In the genomic region with DNA sequence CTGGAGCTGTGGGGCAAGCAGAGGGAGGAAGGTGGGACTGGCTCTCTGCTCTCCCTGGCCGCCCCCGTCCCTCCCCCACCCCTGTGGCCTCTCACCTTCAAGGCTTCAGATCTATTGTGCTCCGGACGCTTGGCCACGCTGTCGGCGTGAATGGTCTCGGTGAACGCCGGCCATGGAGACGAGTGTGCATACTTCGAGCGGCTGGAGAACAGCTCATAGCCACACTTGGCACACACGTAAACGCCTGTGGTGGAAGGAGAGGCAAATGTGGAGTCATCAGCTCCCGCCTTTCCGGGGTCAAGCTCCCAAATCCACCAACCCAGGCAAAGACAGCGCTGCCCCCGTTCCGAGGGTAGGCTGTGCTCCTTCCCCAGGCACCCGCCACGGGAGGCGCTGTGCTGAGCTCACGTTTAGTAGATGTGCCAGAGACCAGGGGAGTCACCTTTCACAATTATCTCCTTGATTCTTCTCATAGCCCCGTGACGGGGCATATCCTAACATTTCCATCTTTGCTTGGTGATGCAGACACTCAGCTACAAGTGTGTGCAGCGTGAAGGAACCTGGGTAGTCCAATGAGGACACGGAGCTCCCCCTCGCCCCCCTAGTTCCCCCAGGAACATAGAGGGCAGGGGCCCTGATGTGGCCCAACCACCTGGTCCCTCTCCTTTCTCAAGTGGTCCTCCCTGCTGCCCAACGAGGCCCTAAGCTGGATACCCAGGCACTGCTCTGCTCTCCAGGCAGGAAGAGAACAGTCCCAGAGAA, we compare ENCODE assay signal across 1 cellular context.
TF ChIP-seq lines count a peak whose summit lies in the region.

No MANE protein-coding gene starts in this region.

TF ChIP-seq in HEK293, 187 proteins besides CTCF, POLR2A, EP300 and RAD21 (continued from another document and continues in another):
- TF ChIP-seq PRDM10 (tag by site-specific recombination; IDR thresholded peaks at IDR 0.05): peak; percentile 98
- TF ChIP-seq ZSCAN18 (tag by site-specific recombination; IDR thresholded peaks at IDR 0.05): no peak
- peak; percentile 38 for TF ChIP-seq ZNF654 (tag by site-specific recombination; IDR thresholded peaks at IDR 0.05; ENCODE audit: low read depth)
- no peak for TF ChIP-seq ZNF239 (tag by site-specific recombination; IDR thresholded peaks at IDR 0.05)
- TF ChIP-seq, protein P1, sequence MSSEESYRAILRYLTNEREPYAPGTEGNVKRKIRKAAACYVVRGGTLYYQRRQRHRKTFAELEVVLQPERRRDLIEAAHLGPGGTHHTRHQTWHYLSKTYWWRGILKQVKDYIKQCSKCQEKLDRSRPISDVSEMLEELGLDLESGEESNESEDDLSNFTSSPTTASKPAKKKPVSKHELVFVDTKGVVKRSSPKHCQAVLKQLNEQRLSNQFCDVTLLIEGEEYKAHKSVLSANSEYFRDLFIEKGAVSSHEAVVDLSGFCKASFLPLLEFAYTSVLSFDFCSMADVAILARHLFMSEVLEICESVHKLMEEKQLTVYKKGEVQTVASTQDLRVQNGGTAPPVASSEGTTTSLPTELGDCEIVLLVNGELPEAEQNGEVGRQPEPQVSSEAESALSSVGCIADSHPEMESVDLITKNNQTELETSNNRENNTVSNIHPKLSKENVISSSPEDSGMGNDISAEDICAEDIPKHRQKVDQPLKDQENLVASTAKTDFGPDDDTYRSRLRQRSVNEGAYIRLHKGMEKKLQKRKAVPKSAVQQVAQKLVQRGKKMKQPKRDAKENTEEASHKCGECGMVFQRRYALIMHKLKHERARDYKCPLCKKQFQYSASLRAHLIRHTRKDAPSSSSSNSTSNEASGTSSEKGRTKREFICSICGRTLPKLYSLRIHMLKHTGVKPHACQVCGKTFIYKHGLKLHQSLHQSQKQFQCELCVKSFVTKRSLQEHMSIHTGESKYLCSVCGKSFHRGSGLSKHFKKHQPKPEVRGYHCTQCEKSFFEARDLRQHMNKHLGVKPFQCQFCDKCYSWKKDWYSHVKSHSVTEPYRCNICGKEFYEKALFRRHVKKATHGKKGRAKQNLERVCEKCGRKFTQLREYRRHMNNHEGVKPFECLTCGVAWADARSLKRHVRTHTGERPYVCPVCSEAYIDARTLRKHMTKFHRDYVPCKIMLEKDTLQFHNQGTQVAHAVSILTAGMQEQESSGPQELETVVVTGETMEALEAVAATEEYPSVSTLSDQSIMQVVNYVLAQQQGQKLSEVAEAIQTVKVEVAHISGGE (tag by site-specific recombination; conservative IDR thresholded peaks at IDR 0.05; ENCODE audit: low read depth): no peak
- no peak for TF ChIP-seq ZNF561 (tag by site-specific recombination; IDR thresholded peaks at IDR 0.05; ENCODE audit: borderline replicate concordance)
- no peak for TF ChIP-seq ZNF670 (tag by site-specific recombination; IDR thresholded peaks at IDR 0.05; ENCODE audit: low read depth)
- no peak for TF ChIP-seq ZNF132 (tag by site-specific recombination; IDR thresholded peaks at IDR 0.05; ENCODE audit: borderline replicate concordance)
- TF ChIP-seq ZNF600 (tag by site-specific recombination; IDR thresholded peaks at IDR 0.05): peak; percentile 63
- no peak for TF ChIP-seq BCL6B (tag by site-specific recombination; IDR thresholded peaks at IDR 0.05)
- TF ChIP-seq, protein P2, sequence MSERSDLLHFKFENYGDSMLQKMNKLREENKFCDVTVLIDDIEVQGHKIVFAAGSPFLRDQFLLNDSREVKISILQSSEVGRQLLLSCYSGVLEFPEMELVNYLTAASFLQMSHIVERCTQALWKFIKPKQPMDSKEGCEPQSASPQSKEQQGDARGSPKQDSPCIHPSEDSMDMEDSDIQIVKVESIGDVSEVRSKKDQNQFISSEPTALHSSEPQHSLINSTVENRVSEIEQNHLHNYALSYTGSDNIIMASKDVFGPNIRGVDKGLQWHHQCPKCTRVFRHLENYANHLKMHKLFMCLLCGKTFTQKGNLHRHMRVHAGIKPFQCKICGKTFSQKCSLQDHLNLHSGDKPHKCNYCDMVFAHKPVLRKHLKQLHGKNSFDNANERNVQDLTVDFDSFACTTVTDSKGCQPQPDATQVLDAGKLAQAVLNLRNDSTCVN (tag by site-specific recombination; optimal IDR thresholded peaks at IDR 0.05): no peak
- TF ChIP-seq EGR2 (tag by site-specific recombination; IDR thresholded peaks at IDR 0.05; ENCODE audit: low read depth): peak; percentile 10; the same call in 1 of the 2 replicates
- TF ChIP-seq ZNF501 (tag by site-specific recombination; IDR thresholded peaks at IDR 0.05): no peak
- TF ChIP-seq ZNF549 (tag by site-specific recombination; IDR thresholded peaks at IDR 0.05): no peak
- TF ChIP-seq, protein P3, sequence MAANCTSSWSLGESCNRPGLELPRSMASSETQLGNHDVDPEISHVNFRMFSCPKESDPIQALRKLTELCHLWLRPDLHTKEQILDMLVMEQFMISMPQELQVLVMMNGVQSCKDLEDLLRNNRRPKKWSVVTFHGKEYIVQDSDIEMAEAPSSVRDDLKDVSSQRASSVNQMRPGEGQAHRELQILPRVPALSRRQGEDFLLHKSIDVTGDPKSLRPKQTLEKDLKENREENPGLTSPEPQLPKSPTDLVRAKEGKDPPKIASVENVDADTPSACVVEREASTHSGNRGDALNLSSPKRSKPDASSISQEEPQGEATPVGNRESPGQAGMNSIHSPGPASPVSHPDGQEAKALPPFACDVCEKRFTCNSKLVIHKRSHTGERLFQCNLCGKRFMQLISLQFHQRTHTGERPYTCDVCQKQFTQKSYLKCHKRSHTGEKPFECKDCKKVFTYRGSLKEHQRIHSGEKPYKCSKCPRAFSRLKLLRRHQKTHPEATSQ (tag by site-specific recombination; IDR thresholded peaks at IDR 0.05): no peak
- TF ChIP-seq ZNF473 (tag by site-specific recombination; IDR thresholded peaks at IDR 0.05): no peak
- TF ChIP-seq, protein P4, sequence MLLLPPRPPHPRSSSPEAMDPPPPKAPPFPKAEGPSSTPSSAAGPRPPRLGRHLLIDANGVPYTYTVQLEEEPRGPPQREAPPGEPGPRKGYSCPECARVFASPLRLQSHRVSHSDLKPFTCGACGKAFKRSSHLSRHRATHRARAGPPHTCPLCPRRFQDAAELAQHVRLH (tag by site-specific recombination; IDR thresholded peaks at IDR 0.05): no peak
- TF ChIP-seq ZNF664 (tag by site-specific recombination; IDR thresholded peaks at IDR 0.05): no peak
- TF ChIP-seq ZXDB (tag by site-specific recombination; IDR thresholded peaks at IDR 0.05): no peak
- no peak for TF ChIP-seq ZNF223 (tag by site-specific recombination; IDR thresholded peaks at IDR 0.05)
- no peak for TF ChIP-seq ZNF843 (tag by site-specific recombination; IDR thresholded peaks at IDR 0.05)
- no peak for TF ChIP-seq ZNF707 (tag by site-specific recombination; IDR thresholded peaks at IDR 0.05)
- no peak for TF ChIP-seq ZNF140 (tag by site-specific recombination; IDR thresholded peaks at IDR 0.05)
- TF ChIP-seq OSR2 (tag by site-specific recombination; IDR thresholded peaks at IDR 0.05): peak; percentile 56; the same call in 1 of the 2 replicates
- no peak for TF ChIP-seq ZNF416 (tag by site-specific recombination; IDR thresholded peaks at IDR 0.05)
- TF ChIP-seq, protein P5, sequence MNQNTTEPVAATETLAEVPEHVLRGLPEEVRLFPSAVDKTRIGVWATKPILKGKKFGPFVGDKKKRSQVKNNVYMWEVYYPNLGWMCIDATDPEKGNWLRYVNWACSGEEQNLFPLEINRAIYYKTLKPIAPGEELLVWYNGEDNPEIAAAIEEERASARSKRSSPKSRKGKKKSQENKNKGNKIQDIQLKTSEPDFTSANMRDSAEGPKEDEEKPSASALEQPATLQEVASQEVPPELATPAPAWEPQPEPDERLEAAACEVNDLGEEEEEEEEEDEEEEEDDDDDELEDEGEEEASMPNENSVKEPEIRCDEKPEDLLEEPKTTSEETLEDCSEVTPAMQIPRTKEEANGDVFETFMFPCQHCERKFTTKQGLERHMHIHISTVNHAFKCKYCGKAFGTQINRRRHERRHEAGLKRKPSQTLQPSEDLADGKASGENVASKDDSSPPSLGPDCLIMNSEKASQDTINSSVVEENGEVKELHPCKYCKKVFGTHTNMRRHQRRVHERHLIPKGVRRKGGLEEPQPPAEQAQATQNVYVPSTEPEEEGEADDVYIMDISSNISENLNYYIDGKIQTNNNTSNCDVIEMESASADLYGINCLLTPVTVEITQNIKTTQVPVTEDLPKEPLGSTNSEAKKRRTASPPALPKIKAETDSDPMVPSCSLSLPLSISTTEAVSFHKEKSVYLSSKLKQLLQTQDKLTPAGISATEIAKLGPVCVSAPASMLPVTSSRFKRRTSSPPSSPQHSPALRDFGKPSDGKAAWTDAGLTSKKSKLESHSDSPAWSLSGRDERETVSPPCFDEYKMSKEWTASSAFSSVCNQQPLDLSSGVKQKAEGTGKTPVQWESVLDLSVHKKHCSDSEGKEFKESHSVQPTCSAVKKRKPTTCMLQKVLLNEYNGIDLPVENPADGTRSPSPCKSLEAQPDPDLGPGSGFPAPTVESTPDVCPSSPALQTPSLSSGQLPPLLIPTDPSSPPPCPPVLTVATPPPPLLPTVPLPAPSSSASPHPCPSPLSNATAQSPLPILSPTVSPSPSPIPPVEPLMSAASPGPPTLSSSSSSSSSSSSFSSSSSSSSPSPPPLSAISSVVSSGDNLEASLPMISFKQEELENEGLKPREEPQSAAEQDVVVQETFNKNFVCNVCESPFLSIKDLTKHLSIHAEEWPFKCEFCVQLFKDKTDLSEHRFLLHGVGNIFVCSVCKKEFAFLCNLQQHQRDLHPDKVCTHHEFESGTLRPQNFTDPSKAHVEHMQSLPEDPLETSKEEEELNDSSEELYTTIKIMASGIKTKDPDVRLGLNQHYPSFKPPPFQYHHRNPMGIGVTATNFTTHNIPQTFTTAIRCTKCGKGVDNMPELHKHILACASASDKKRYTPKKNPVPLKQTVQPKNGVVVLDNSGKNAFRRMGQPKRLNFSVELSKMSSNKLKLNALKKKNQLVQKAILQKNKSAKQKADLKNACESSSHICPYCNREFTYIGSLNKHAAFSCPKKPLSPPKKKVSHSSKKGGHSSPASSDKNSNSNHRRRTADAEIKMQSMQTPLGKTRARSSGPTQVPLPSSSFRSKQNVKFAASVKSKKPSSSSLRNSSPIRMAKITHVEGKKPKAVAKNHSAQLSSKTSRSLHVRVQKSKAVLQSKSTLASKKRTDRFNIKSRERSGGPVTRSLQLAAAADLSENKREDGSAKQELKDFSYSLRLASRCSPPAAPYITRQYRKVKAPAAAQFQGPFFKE (tag by site-specific recombination; IDR thresholded peaks at IDR 0.05; ENCODE audit: borderline replicate concordance): no peak
- TF ChIP-seq ZNF155 (tag by site-specific recombination; IDR thresholded peaks at IDR 0.05): no peak
- TF ChIP-seq ZNF555 (tag by site-specific recombination; conservative IDR thresholded peaks at IDR 0.05): no peak
- TF ChIP-seq ZNF174 (tag by site-specific recombination; IDR thresholded peaks at IDR 0.05): no peak
- no peak for TF ChIP-seq ZNF621 (tag by site-specific recombination; IDR thresholded peaks at IDR 0.05)
- TF ChIP-seq ZNF202 (tag by site-specific recombination; IDR thresholded peaks at IDR 0.05; ENCODE audit: borderline replicate concordance): no peak
- TF ChIP-seq ZNF776 (tag by site-specific recombination; IDR thresholded peaks at IDR 0.05; ENCODE audit: borderline replicate concordance): no peak
- TF ChIP-seq ZFP3 (tag by site-specific recombination; IDR thresholded peaks at IDR 0.05; ENCODE audit: low read depth): no peak
- TF ChIP-seq HOXC10 (CRISPR knock-in tag; IDR thresholded peaks at IDR 0.05): no peak
- TF ChIP-seq ZFP69B (tag by site-specific recombination; IDR thresholded peaks at IDR 0.05): no peak
